ENCODE assay signal across 11 cellular contexts in the genomic region with DNA sequence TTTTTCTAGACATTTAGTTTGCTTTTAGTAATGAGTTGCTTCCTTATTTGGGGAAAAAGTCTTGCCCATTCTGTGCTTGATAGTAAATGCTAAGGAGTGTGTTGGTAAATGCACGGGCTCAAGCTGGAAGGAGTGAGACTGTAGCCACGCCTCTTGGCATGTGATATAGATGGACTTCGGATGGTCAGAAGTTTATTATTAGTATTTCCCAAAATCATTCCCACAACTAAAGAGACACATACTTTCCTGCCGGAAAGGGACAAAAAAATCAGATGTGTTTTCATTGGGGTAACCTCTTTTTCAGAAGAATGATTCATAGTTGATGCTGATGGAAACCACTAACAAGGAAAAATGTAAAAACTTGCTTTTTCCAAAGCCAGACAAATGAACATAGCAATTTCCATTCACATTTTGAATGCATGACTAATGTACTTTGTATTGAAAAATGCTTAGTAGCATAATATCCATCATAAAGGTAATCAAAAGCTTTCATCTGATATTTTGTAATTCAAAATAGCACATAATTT.
DNase-seq lines count a peak whose midpoint lies in the region; ATAC-seq, FAIRE-seq and TF ChIP-seq lines count a peak whose summit lies in the region.
"Had no signal": no experiment of that assay in that cellular context is flagged by ENCODE, and none has a peak within 500 bp of the region (broad histone marks: within the 10 kb centered on the region; RNA-seq: fewer than 3 reads in every experiment).

No MANE protein-coding gene starts in this region.

- DNase-seq in Karpas-422, result no peak
- DNase-seq in coronary artery (ENCODE audit: low spot score), result no peak
- no peak for DNase-seq in HepG2 (ENCODE audit: low spot score)
- no peak for DNase-seq in upper lobe of left lung
- DNase-seq in DMS 273 treated with DMSO at 0.1 percent for 48 hours (lab: John Stamatoyannopoulos, UW), result no peak
- DNase-seq in UCSD-AML1 (lab: John Stamatoyannopoulos, UW; ENCODE audit: unreplicated experiment), result no peak
- DNase-seq: activated CD8-positive, alpha-beta memory T cell treated with anti-CD3 and anti-CD28 coated beads, Interleukin-2, amount 50 U/mL, for 48 hours; effector memory CD4-positive, alpha-beta T cell; NCI-H2171 treated with DMSO at 0.1 percent for 48 hours had no signal

- TF ChIP-seq EP300 in HepG2 (IDR thresholded peaks at IDR 0.05; ENCODE audit: low read depth in 2 of 2, low read length in 2 of 2) (no peak), HepG2 (CRISPR knock-in tag; IDR thresholded peaks at IDR 0.05; ENCODE audit: borderline replicate concordance) (no peak), upper lobe of left lung (IDR thresholded peaks at IDR 0.05) (peak in 2 of 4 donors; percentile 34 to 80)

- CTCF ChIA-PET in HepG2 (lab: Yijun Ruan, JAX; ENCODE audit: low intra/inter-chr PET ratio, low total read pairs), result no interaction called here

- peaks cover 28% of the 10 kb centered on the region for H3K4me1 ChIP-seq in Karpas-422 (ENCODE audit: low read length)
- H3K4me1 ChIP-seq in HepG2 (ENCODE audit: insufficient read depth, low read length), result no peaks in the 10 kb centered on the region
- peaks cover 0 to 23% (median 9%) of the 10 kb centered on the region in 4 donors for H3K4me1 ChIP-seq in upper lobe of left lung

- peak overlapping the region; percentile 81; the same call in 1 of the 2 replicates for H3K27ac ChIP-seq in Karpas-422 (ENCODE audit: low read length)
- peak overlapping the region; percentile 82 to 86 for H3K27ac ChIP-seq in coronary artery
- H3K27ac ChIP-seq in HepG2 (ENCODE audit: extremely low read length, insufficient read depth, low read length), result no peak overlapping the region
- peak overlapping the region; percentile 53 to 65 (median 59) for H3K27ac ChIP-seq in upper lobe of left lung

- no TSS peak for BruUV-seq in HepG2 (replicated peaks; lab: Mats Ljungman, UMichigan)

- H3K9me2 ChIP-seq in Karpas-422 (replicated peaks; ENCODE audit: insufficient read depth, low read length), result no peaks in the 10 kb centered on the region

- TF ChIP-seq POLR2A in HepG2 (IDR thresholded peaks at IDR 0.05; ENCODE audit: insufficient read depth in 1 of 2, low read depth in 2 of 2, low read length in 2 of 2), result no peak
- no peak for TF ChIP-seq POLR2A in upper lobe of left lung (IDR thresholded peaks at IDR 0.05)

- intact Hi-C loops in HepG2 (cut with micrococcal nuclease; ENCODE audit: unreplicated experiment), result no loop called here

- H3K4me2 ChIP-seq in Karpas-422 (ENCODE audit: low read depth, low read length, poor library complexity, severe bottlenecking) (peak overlapping the region; percentile 80), HepG2 (ENCODE audit: low read depth, low read length) (no peak overlapping the region)

- H2AFZ ChIP-seq in Karpas-422 (ENCODE audit: low read length), result no peak overlapping the region
- no peak overlapping the region for H2AFZ ChIP-seq in HepG2 (ENCODE audit: low read length)

- no peaks in the 10 kb centered on the region for H4K20me1 ChIP-seq in Karpas-422 (ENCODE audit: insufficient read depth, low read depth, low read length)
- H4K20me1 ChIP-seq in HepG2 (ENCODE audit: insufficient read depth, low read length), result no peaks in the 10 kb centered on the region

- POLR2A ChIA-PET in HepG2 (lab: Yijun Ruan, JAX), result no interaction called here

- no peak overlapping the region for H3K9ac ChIP-seq in Karpas-422 (ENCODE audit: low read length)
- H3K9ac ChIP-seq in HepG2 (ENCODE audit: insufficient read depth, low read depth, low read length), result no peak overlapping the region

- no peak for TF ChIP-seq RAD21 in HepG2 (CRISPR knock-in tag; IDR thresholded peaks at IDR 0.05)

- H3K36me3 ChIP-seq in Karpas-422 (ENCODE audit: insufficient read depth, low read length) (no peaks in the 10 kb centered on the region), HepG2 (replicated peaks in 1 of 2; ENCODE audit: control insufficient read depth in 1 of 2, insufficient read depth in 2 of 2, low read length in 2 of 2) (no peaks in the 10 kb centered on the region), upper lobe of left lung (no peaks in the 10 kb centered on the region)

- no peaks in the 10 kb centered on the region for H3K79me2 ChIP-seq in Karpas-422 (ENCODE audit: low read length)
- H3K79me2 ChIP-seq in HepG2 (ENCODE audit: insufficient read depth, low read length), result no peaks in the 10 kb centered on the region

- in situ Hi-C loops in HepG2 (cut with HindIII; ENCODE audit: extremely low pct_ligation_motif_present, low pct_unique_long_range_greater_than_20kb), result no loop called here

- TF ChIP-seq CTCF in coronary artery (IDR thresholded peaks at IDR 0.05) (no peak), HepG2 (CRISPR knock-in tag; IDR thresholded peaks at IDR 0.05) (no peak), upper lobe of left lung (IDR thresholded peaks at IDR 0.05) (no peak)

- no peaks in the 10 kb centered on the region for H3K27me3 ChIP-seq in Karpas-422 (ENCODE audit: low read length)
- no peaks in the 10 kb centered on the region for H3K27me3 ChIP-seq in HepG2 (ENCODE audit: control insufficient read depth in 1 of 2, insufficient read depth in 2 of 2, low read length in 2 of 2)
- no peaks in the 10 kb centered on the region for H3K27me3 ChIP-seq in upper lobe of left lung

- 29% methylated on average over 4 of the region's 4 CpGs for WGBS in HepG2 (ENCODE audit: low lambda C conversion rate)
- WGBS in upper lobe of left lung, 2 donors, result 62 to 75% methylated on average over 4 of the region's 4 CpGs

- no peaks in the 10 kb centered on the region for H3K9me3 ChIP-seq in Karpas-422 (ENCODE audit: low read length)
- H3K9me3 ChIP-seq in HepG2 (ENCODE audit: low read length), result no peaks in the 10 kb centered on the region
- no peaks in the 10 kb centered on the region for H3K9me3 ChIP-seq in upper lobe of left lung

- H3K4me3 ChIP-seq in Karpas-422 (ENCODE audit: low read length), result no peak overlapping the region
- H3K4me3 ChIP-seq in coronary artery, result peak overlapping the region; percentile 32
- no peak overlapping the region for H3K4me3 ChIP-seq in HepG2 (replicated peaks in 1 of 3; ENCODE audit: insufficient read depth in 1 of 3, low read depth in 2 of 3, low read length in 3 of 3)
- H3K4me3 ChIP-seq in upper lobe of left lung, result no peak overlapping the region

- no peak for FAIRE-seq in HepG2 (lab: Jason Lieb, UNC)

- ATAC-seq in HepG2, result no peak
- ATAC-seq in upper lobe of left lung (ENCODE audit: low FRiP score in 2 of 2), result peak; percentile 46 to 61
- no peak for ATAC-seq in GM19023 (IDR thresholded peaks at IDR 0.05; ENCODE audit: unreplicated experiment)
- no peak for ATAC-seq in HG03159 (IDR thresholded peaks at IDR 0.05; ENCODE audit: unreplicated experiment)

TF ChIP-seq in HepG2, 621 proteins besides CTCF, POLR2A, EP300 and RAD21:
- TF ChIP-seq ZNF598 (CRISPR knock-in tag; IDR thresholded peaks at IDR 0.05; ENCODE audit: borderline replicate concordance) (no peak), MAFF (IDR thresholded peaks at IDR 0.05; ENCODE audit: low read depth, low read length) (0 out of 2 replicates have a peak, but pooled peaks have one; percentile 5), ZSCAN29 (CRISPR knock-in tag; conservative IDR thresholded peaks at IDR 0.05) (no peak), NFYC (CRISPR knock-in tag; IDR thresholded peaks at IDR 0.05) (no peak)
- TF ChIP-seq, protein P1, sequence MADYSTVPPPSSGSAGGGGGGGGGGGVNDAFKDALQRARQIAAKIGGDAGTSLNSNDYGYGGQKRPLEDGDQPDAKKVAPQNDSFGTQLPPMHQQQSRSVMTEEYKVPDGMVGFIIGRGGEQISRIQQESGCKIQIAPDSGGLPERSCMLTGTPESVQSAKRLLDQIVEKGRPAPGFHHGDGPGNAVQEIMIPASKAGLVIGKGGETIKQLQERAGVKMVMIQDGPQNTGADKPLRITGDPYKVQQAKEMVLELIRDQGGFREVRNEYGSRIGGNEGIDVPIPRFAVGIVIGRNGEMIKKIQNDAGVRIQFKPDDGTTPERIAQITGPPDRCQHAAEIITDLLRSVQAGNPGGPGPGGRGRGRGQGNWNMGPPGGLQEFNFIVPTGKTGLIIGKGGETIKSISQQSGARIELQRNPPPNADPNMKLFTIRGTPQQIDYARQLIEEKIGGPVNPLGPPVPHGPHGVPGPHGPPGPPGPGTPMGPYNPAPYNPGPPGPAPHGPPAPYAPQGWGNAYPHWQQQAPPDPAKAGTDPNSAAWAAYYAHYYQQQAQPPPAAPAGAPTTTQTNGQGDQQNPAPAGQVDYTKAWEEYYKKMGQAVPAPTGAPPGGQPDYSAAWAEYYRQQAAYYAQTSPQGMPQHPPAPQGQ (CRISPR knock-in tag; IDR thresholded peaks at IDR 0.05; ENCODE audit: borderline replicate concordance), result no peak

Comparison
In these comparisons a context has a peak if more than half of its experiments do, and no peak if none do; other contexts are left out.
1. ATAC-seq: peak in upper lobe of left lung (2 of 2); none in HepG2 (single experiment), GM19023 (single experiment) and HG03159 (single experiment).